10 cellular contexts compared by ENCODE assay signal in genomic region chr6:160398674-160399271, GRCh38. TPM values are rescaled to one million over a fixed set of nuclear protein-coding genes. Genes with fewer than 3 reads are reported as not detected.
DNase-seq lines count a peak whose midpoint lies in the region; ATAC-seq, FAIRE-seq and TF ChIP-seq lines count a peak whose summit lies in the region.
"Had no signal": no experiment of that assay in that cellular context is flagged by ENCODE, and none has a peak within 500 bp of the region (broad histone marks: within the 10 kb centered on the region; RNA-seq: fewer than 3 reads in every experiment).

No MANE protein-coding gene starts in this region.

- TF ChIP-seq RAD21 in A549 (conservative IDR thresholded peaks at IDR 0.05 in 1 of 2, IDR thresholded peaks at IDR 0.05 in 1 of 2): no peak

- H3K4me1 ChIP-seq in A549: peaks cover 67% of the 10 kb centered on the region
- H3K4me1 ChIP-seq in OCI-LY7 (ENCODE audit: insufficient read depth, low read length, poor library complexity, severe bottlenecking): no peaks in the 10 kb centered on the region

- H3K4me3 Mint-ChIP-seq in activated CD8-positive, alpha-beta T cell treated with anti-CD3 and anti-CD28 coated beads, Interleukin-2, amount 10 ng/mL, durations not matched to agents 7 days and 5 days: no peak overlapping the region

- TF ChIP-seq EP300 in A549 (IDR thresholded peaks at IDR 0.05): no peak

- DNase-seq in A549 (ENCODE audit: low read depth in 1 of 2, low spot score in 1 of 2) (no peak), HuH-7 (ENCODE audit: low spot score) (no peak), DMS79 (lab: John Stamatoyannopoulos, UW) (no peak), OCI-LY7 (ENCODE audit: low spot score) (no peak)
- DNase-seq in activated CD8-positive, alpha-beta T cell treated with anti-CD3 and anti-CD28 coated beads, Interleukin-2, amount 10 ng/mL, durations not matched to agents 7 days and 5 days: no peak
- no peak for DNase-seq in activated naive CD4-positive, alpha-beta T cell treated with anti-CD3 and anti-CD28 coated beads, Interleukin-2, amount 50 U/mL, for 72 hours (ENCODE audit: low spot score in 2 of 2)

- H3K9me3 Mint-ChIP-seq in activated CD8-positive, alpha-beta T cell treated with anti-CD3 and anti-CD28 coated beads, Interleukin-2, amount 10 ng/mL, durations not matched to agents 7 days and 5 days (ENCODE audit: insufficient read depth): no peaks in the 10 kb centered on the region
- no peaks in the 10 kb centered on the region for H3K9me3 Mint-ChIP-seq in activated naive CD4-positive, alpha-beta T cell treated with anti-CD3 and anti-CD28 coated beads, Interleukin-2, amount 50 U/mL, for 72 hours

- TF ChIP-seq CTCF in A549 (IDR thresholded peaks at IDR 0.05) (no peak), OCI-LY7 (conservative IDR thresholded peaks at IDR 0.05; ENCODE audit: low read length) (no peak)

- H3K36me3 Mint-ChIP-seq in activated CD8-positive, alpha-beta T cell treated with anti-CD3 and anti-CD28 coated beads, Interleukin-2, amount 10 ng/mL, durations not matched to agents 7 days and 5 days (ENCODE audit: low read depth): no peaks in the 10 kb centered on the region
- H3K36me3 Mint-ChIP-seq in activated naive CD4-positive, alpha-beta T cell treated with anti-CD3 and anti-CD28 coated beads, Interleukin-2, amount 50 U/mL, for 72 hours: no peaks in the 10 kb centered on the region

- ATAC-seq in A549 (no peak), GM19328 (IDR thresholded peaks at IDR 0.05; ENCODE audit: unreplicated experiment) (peak; percentile 95), HG02981 (IDR thresholded peaks at IDR 0.05; ENCODE audit: unreplicated experiment) (peak; percentile 95)
- ATAC-seq in activated CD8-positive, alpha-beta T cell treated with anti-CD3 and anti-CD28 coated beads, Interleukin-2, amount 10 ng/mL, durations not matched to agents 7 days and 5 days: no peak
- no peak for ATAC-seq in activated naive CD4-positive, alpha-beta T cell treated with anti-CD3 and anti-CD28 coated beads, Interleukin-2, amount 50 U/mL, for 72 hours

- H4K20me1 ChIP-seq in OCI-LY7 (ENCODE audit: insufficient read depth, low read length): no peaks in the 10 kb centered on the region

- H3K4me2 ChIP-seq in A549 (peak overlapping the region; percentile 23; the same call in 2 of the 3 replicates), OCI-LY7 (ENCODE audit: low read length) (no peak overlapping the region)

- H3K9me3 ChIP-seq in A549: no peaks in the 10 kb centered on the region
- H3K9me3 ChIP-seq in OCI-LY7 (ENCODE audit: low read length): no peaks in the 10 kb centered on the region

- no peaks in the 10 kb centered on the region for H3K9me2 ChIP-seq in OCI-LY7 (ENCODE audit: insufficient read depth, low read length)

- H2AFZ ChIP-seq in OCI-LY7 (ENCODE audit: low read length): no peak overlapping the region

- H3K27ac ChIP-seq in A549: peak overlapping the region; percentile 85 to 99
- no peak overlapping the region for H3K27ac ChIP-seq in OCI-LY7 (ENCODE audit: low read depth, low read length, poor library complexity, severe bottlenecking)

- TF ChIP-seq POLR2A in A549 (IDR thresholded peaks at IDR 0.05; ENCODE audit: low read length): no peak

- BruUV-seq in OCI-LY7 (replicated peaks; lab: Mats Ljungman, UMichigan): no TSS peak

- H3K27ac Mint-ChIP-seq in activated CD8-positive, alpha-beta T cell treated with anti-CD3 and anti-CD28 coated beads, Interleukin-2, amount 10 ng/mL, durations not matched to agents 7 days and 5 days: peak overlapping the region; percentile 31
- H3K27ac Mint-ChIP-seq in activated naive CD4-positive, alpha-beta T cell treated with anti-CD3 and anti-CD28 coated beads, Interleukin-2, amount 50 U/mL, for 72 hours: no peak overlapping the region

- no peaks in the 10 kb centered on the region for H3K79me2 ChIP-seq in OCI-LY7 (ENCODE audit: insufficient read depth, low read depth, low read length)

- no peak for FAIRE-seq in A549 (lab: Jason Lieb, UNC)

- no peaks in the 10 kb centered on the region for H3K36me3 ChIP-seq in OCI-LY7 (ENCODE audit: insufficient read depth, low read length)

- POLR2A ChIA-PET in A549 (lab: Yijun Ruan, JAX): no interaction called here
- POLR2A ChIA-PET in activated CD8-positive, alpha-beta T cell treated with anti-CD3 and anti-CD28 coated beads, Interleukin-2, amount 10 ng/mL, durations not matched to agents 7 days and 5 days (lab: Charles Lee): no interaction called here
- POLR2A ChIA-PET in OCI-LY7 (lab: Charles Lee): interaction anchor here (1.2 kb wide), 1 partner anchor 103 kb away, joined by 3 read pairs; no protein-coding TSS in a partner anchor

- H3K4me1 Mint-ChIP-seq in activated CD8-positive, alpha-beta T cell treated with anti-CD3 and anti-CD28 coated beads, Interleukin-2, amount 10 ng/mL, durations not matched to agents 7 days and 5 days (ENCODE audit: low read depth): peaks cover 19% of the 10 kb centered on the region

- peaks cover 14% of the 10 kb centered on the region for H3K27me3 Mint-ChIP-seq in activated CD8-positive, alpha-beta T cell treated with anti-CD3 and anti-CD28 coated beads, Interleukin-2, amount 10 ng/mL, durations not matched to agents 7 days and 5 days (ENCODE audit: low read depth)

- intact Hi-C loops in OCI-LY7 (cut with micrococcal nuclease; ENCODE audit: unreplicated experiment): no loop called here

- CTCF ChIA-PET in A549 (lab: Yijun Ruan, JAX): no interaction called here
- CTCF ChIA-PET in activated CD8-positive, alpha-beta T cell treated with anti-CD3 and anti-CD28 coated beads, Interleukin-2, amount 10 ng/mL, durations not matched to agents 7 days and 5 days (lab: Charles Lee): no interaction called here
- CTCF ChIA-PET in OCI-LY7 (lab: Charles Lee; ENCODE audit: unreplicated experiment): no interaction called here

- 63% methylated on average over 3 of the region's 3 CpGs for WGBS in A549 (ENCODE audit: missing lambda C conversion rate)

- H3K4me3 ChIP-seq in A549 (no peak overlapping the region), OCI-LY7 (ENCODE audit: low read depth, low read length, poor library complexity, severe bottlenecking) (no peak overlapping the region)
- H3K4me3 ChIP-seq: lung had no signal

TF ChIP-seq in A549, 52 proteins besides CTCF, POLR2A, EP300 and RAD21:
- TF ChIP-seq PHF8 (IDR thresholded peaks at IDR 0.05; ENCODE audit: borderline replicate concordance, low read depth): no peak
- peak; percentile 97 for TF ChIP-seq MAFK (IDR thresholded peaks at IDR 0.05; ENCODE audit: partially characterized antibody)
- TF ChIP-seq ESRRA (IDR thresholded peaks at IDR 0.05; ENCODE audit: borderline replicate concordance, low read length): no peak
- TF ChIP-seq NFE2L2 (conservative IDR thresholded peaks at IDR 0.05; ENCODE audit: low read length): peak; percentile 93
- TF ChIP-seq ZFP36 (IDR thresholded peaks at IDR 0.05; ENCODE audit: borderline replicate concordance, partially characterized antibody): no peak
- TF ChIP-seq TFCP2L1 (CRISPR knock-in tag; IDR thresholded peaks at IDR 0.05): no peak
- TF ChIP-seq HOXB5 (CRISPR knock-in tag; IDR thresholded peaks at IDR 0.05): no peak

RNA-seq across cellular contexts. Expression of gene SLC22A3, which starts 50.6 kb away (rescaled TPM):
- polyA plus RNA-seq in A549 (2011; rRNA removed): 57.4 and 65.2 TPM in 2 replicates
- 19.0 and 24.2 TPM in 2 replicates for polyA plus RNA-seq in A549 (2012; cell fraction: cytosol; rRNA removed)
- polyA plus RNA-seq in A549 (2012; cell fraction: nucleus; rRNA removed): 35.1 and 53.0 TPM in 2 replicates
- polyA plus RNA-seq in A549 (2017; fragmentation: RNase III; extraction: RNeasy Plus Mini Kit Qiagen cat#74134 plus additional on column Dnase treatment): 38.8 to 44.9 TPM (median 41.5 TPM) in 3 replicates
- 60.5 and 65.0 TPM in 2 replicates for polyA minus RNA-seq in A549 (2011; rRNA and poly(A)+ RNA removed)
- not detected for total RNA-seq in activated CD8-positive, alpha-beta T cell treated with anti-CD3 and anti-CD28 coated beads, Interleukin-2, amount 10 ng/mL, durations not matched to agents 7 days and 5 days
- not detected for total RNA-seq in activated naive CD4-positive, alpha-beta T cell treated with anti-CD3 and anti-CD28 coated beads, Interleukin-2, amount 50 U/mL, for 72 hours
- not detected in 2 replicates for total RNA-seq in OCI-LY7 (2014; rRNA removed; shearing (Covaris generic))
- not detected in 2 replicates for total RNA-seq in OCI-LY7 (2022)
- polyA plus RNA-seq: BJ had no signal

Comparison
In these comparisons a context has a peak if more than half of its experiments do, and no peak if none do; other contexts are left out.
1. ATAC-seq: peak in GM19328 (single experiment) and HG02981 (single experiment); none in A549 (0 of 2), activated CD8-positive, alpha-beta T cell treated with anti-CD3 and anti-CD28 coated beads, Interleukin-2, amount 10 ng/mL, durations not matched to agents 7 days and 5 days (single experiment) and activated naive CD4-positive, alpha-beta T cell treated with anti-CD3 and anti-CD28 coated beads, Interleukin-2, amount 50 U/mL, for 72 hours (0 of 2).